In the genomic region with DNA sequence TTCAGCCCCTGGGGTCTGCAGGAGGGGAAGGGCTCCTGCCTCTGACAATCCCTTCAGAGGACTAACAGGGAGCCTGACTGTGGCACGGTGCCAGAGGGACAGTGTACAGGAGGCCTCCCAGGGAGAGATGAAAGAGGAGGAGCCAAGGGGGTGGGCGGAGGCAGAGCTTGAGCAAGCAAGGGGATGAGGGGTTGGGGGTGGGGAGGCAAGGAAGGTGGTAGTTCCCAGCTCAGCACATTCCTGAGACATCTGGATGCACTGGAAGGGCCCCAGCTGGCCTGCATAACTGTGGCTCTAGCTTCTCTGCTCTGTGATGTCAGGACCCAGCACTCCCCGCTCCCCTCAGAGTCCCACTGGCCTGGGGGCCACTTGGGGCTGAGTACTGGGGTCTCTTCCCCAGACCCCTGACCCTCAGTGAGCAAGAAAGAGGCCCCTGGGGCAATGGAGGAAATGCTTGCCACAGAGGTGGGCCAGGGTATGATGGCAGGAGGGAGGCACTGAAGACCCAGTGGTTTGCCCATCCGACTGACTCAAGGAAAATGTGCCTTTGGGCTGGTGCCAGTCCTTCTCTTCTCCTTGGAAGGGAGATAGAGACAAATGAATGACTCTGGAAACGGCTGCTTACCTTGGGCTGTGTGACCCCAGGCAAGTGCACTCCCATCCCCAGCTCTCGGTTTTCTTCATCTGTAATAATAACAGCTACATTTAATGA, we compare ENCODE assay signal across 9 cellular contexts. TPM values are rescaled to one million over a fixed set of nuclear protein-coding genes. Genes with fewer than 3 reads are reported as not detected.
DNase-seq lines count a peak whose midpoint lies in the region; ATAC-seq and TF ChIP-seq lines count a peak whose summit lies in the region.
"Had no signal": no experiment of that assay in that cellular context is flagged by ENCODE, and none has a peak within 500 bp of the region (broad histone marks: within the 10 kb centered on the region; RNA-seq: fewer than 3 reads in every experiment).

No MANE protein-coding gene starts in this region.

- 0 out of 2 replicates have a peak overlapping the region, but pooled peaks have one; percentile 76 for H2AFZ ChIP-seq in GM23338

- no peaks in the 10 kb centered on the region for H3K79me2 ChIP-seq in GM23338 (replicated peaks; ENCODE audit: insufficient read depth)

- H3K4me3 ChIP-seq in GM23338 = peak overlapping the region; percentile 41
- H3K4me3 ChIP-seq in foreskin fibroblast (ENCODE audit: low read depth in 1 of 2, low read length in 2 of 2) = peak overlapping the region; percentile 9 to 31

- peak overlapping the region; percentile 78 for H3K4me2 ChIP-seq in GM23338

- ATAC-seq in GM23338 (peak; percentile 65), sciatic nerve (peak; percentile 90), HG02763 (IDR thresholded peaks at IDR 0.05; ENCODE audit: unreplicated experiment) (no peak), GM19324 (IDR thresholded peaks at IDR 0.05; ENCODE audit: low FRiP score, unreplicated experiment) (no peak)

- peaks cover 47% of the 10 kb centered on the region for H3K4me1 Mint-ChIP-seq in GM23338

- no peaks in the 10 kb centered on the region for H3K9me2 ChIP-seq in GM23338 (ENCODE audit: insufficient read depth)

- no peaks in the 10 kb centered on the region for H3K9me3 Mint-ChIP-seq in GM23338

- H3K36me3 ChIP-seq in GM23338 (ENCODE audit: insufficient read depth) = no peaks in the 10 kb centered on the region

- H4K20me1 ChIP-seq in GM23338 (replicated peaks; ENCODE audit: insufficient read depth) = no peaks in the 10 kb centered on the region

- H3K27ac Mint-ChIP-seq in GM23338 = peak overlapping the region; percentile 97

- peaks cover 22% of the 10 kb centered on the region for H3F3A ChIP-seq in GM23338 (replicated peaks; ENCODE audit: low read depth)

- TF ChIP-seq CTCF in GM23338 (conservative IDR thresholded peaks at IDR 0.05; ENCODE audit: low read depth in 2 of 2) = no peak
- TF ChIP-seq CTCF in foreskin fibroblast (IDR thresholded peaks at IDR 0.05; ENCODE audit: low read depth, low read length) = no peak

- DNase-seq in GM23338 (ENCODE audit: low spot score) (peak; percentile 98), RPMI7951 (ENCODE audit: low read depth) (peak; percentile 96), foreskin fibroblast (peak; percentile 98 to 99), sciatic nerve (ENCODE audit: low spot score) (peak; percentile 93), middle frontal gyrus (ENCODE audit: extremely low spot score, low spot score) (no peak)
- DNase-seq in effector CD8-positive, alpha-beta T cell (lab: John Stamatoyannopoulos, UW) = no peak

- peaks cover 46% of the 10 kb centered on the region for H3K4me1 ChIP-seq in GM23338 (ENCODE audit: insufficient read depth)

- H3K27ac ChIP-seq in GM23338 (ENCODE audit: low read depth) = peak overlapping the region; percentile 94

- intact Hi-C loops in sciatic nerve (cut with DNase I) = no loop called here

- no peaks in the 10 kb centered on the region for H3K27me3 ChIP-seq in GM23338 (ENCODE audit: insufficient read depth)

- peaks cover 22% of the 10 kb centered on the region for H3K27me3 Mint-ChIP-seq in GM23338 (ENCODE audit: insufficient read depth, low read depth, poor library complexity)

- H3K36me3 Mint-ChIP-seq in GM23338 (ENCODE audit: low read depth) = no peaks in the 10 kb centered on the region; the same call in 2 of the 3 replicates

- peak overlapping the region; percentile 47; the same call in 1 of the 3 replicates for H3K4me3 Mint-ChIP-seq in GM23338

TF ChIP-seq in GM23338, 12 proteins besides CTCF, POLR2A, EP300 and RAD21:
- TF ChIP-seq CREB1 (CRISPR knock-in tag; IDR thresholded peaks at IDR 0.05; ENCODE audit: low read depth) = peak; percentile 44
- TF ChIP-seq STAT1 (IDR thresholded peaks at IDR 0.05; ENCODE audit: unreplicated experiment) = no peak
- TF ChIP-seq POLR2AphosphoS5 (IDR thresholded peaks at IDR 0.05; ENCODE audit: low read depth) = no peak
- TF ChIP-seq NANOG (IDR thresholded peaks at IDR 0.05; ENCODE audit: borderline replicate concordance) = no peak

RNA-seq across cellular contexts. Expression of gene CREB3L1, which starts 13.3 kb away (rescaled TPM):
- total RNA-seq in GM23338 (2014; rRNA removed; shearing (Covaris generic)) = 4.5 and 8.5 TPM in 2 replicates
- 10.3 and 10.4 TPM in 2 replicates for polyA plus RNA-seq in GM23338 (2016; fragmentation: Nextera tagmentation; extraction: Ambion mirVana)
- 11.1 and 11.3 TPM in 2 replicates for total RNA-seq in RPMI7951 (2014; rRNA removed; shearing (Covaris generic))
- total RNA-seq in sciatic nerve = 20.8 TPM
- polyA plus RNA-seq: keratinocyte had no signal

RNA-seq across cellular contexts. Expression of gene DGKZ, which starts 56.5 kb away (rescaled TPM):
- total RNA-seq in GM23338 (2014; rRNA removed; shearing (Covaris generic)) = 148 and 170 TPM in 2 replicates
- 45.1 and 45.7 TPM in 2 replicates for polyA plus RNA-seq in GM23338 (2016; fragmentation: Nextera tagmentation; extraction: Ambion mirVana)
- total RNA-seq in RPMI7951 (2014; rRNA removed; shearing (Covaris generic)) = 21.3 and 22.0 TPM in 2 replicates
- total RNA-seq in sciatic nerve = 45.5 TPM

Comparison
In these comparisons a context has a peak if more than half of its experiments do, and no peak if none do; other contexts are left out.
1. ATAC-seq: peak in GM23338 (single experiment) and sciatic nerve (single experiment); none in HG02763 (single experiment) and GM19324 (single experiment).
2. DNase-seq: peak in GM23338 (single experiment), RPMI7951 (single experiment), foreskin fibroblast (2 of 2) and sciatic nerve (single experiment); none in middle frontal gyrus (single experiment) and effector CD8-positive, alpha-beta T cell (single experiment).